8 cellular contexts compared by ENCODE assay signal in the genomic region with DNA sequence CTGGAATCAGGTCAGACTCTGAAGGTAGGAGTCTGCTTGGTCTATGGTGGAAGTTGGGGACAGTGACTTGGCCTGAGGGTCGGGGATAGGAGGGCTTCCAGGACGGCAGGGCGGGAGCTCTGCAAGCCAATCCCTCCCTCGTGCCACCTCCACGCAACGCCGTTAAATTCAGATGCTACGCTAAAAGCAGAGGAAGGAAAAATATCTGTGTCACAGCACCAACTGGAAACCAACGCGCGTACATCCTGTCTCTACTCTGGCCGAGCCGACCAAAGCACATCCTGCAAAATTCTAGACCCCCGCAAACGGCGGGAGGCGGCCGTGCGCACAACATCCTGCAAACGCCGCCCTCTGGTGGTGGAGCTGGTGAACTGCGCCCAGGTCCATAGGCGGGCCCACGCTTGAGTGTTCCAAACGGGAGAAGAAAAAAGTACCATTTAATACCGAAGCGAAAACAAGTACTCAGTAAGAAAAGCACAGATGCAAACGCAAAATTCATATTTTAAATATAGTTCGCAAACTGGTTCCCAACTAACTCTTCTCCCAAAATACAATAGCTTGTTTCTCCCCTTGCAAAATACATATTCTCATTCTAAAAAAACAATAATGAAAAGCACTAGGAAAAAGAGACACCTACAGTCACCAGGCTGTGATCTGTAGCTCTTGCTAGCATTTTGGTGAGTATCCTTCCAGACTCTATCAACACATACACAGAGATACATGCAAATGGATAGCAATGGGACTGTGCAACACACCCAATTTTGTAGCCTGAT. TPM values are rescaled to one million over a fixed set of nuclear protein-coding genes. Genes with fewer than 3 reads are reported as not detected.
A peak's percentile ranks its signal among the peaks of the same experiment; 100 is the strongest.
DNase-seq lines count a peak whose midpoint lies in the region; ATAC-seq and TF ChIP-seq lines count a peak whose summit lies in the region.

No MANE protein-coding gene starts in this region.

- peak; percentile 100 for TF ChIP-seq CTCF in type B pancreatic cell (conservative IDR thresholded peaks at IDR 0.05)

- H3K36me3 Mint-ChIP-seq in type B pancreatic cell: no peaks in the 10 kb centered on the region

- no peaks in the 10 kb centered on the region for H3K9me3 Mint-ChIP-seq in type B pancreatic cell

- peaks cover 24% of the 10 kb centered on the region for H3K27me3 Mint-ChIP-seq in type B pancreatic cell

- H3K4me3 ChIP-seq in Jurkat, Clone E6-1 (ENCODE audit: low read length): peak overlapping the region; percentile 49

- H3K27ac Mint-ChIP-seq in type B pancreatic cell: no peak overlapping the region

- intact Hi-C loops in Right ventricle myocardium inferior (cut with DNase I): loop anchor here (1.0 to 2.0 kb wide), 2 partner anchors 106 to 161 kb away; no protein-coding TSS in a partner anchor

- ATAC-seq in GM21528 (IDR thresholded peaks at IDR 0.05; ENCODE audit: low FRiP score, unreplicated experiment) (peak; percentile 92), SK-N-SH treated with all-trans-retinoic acid at 6 μM for 48 hours (peak; percentile 93), Right ventricle myocardium inferior (peak; percentile 77)

- H3K4me3 Mint-ChIP-seq in type B pancreatic cell: peak overlapping the region; percentile 77

- DNase-seq in DMS53 (lab: John Stamatoyannopoulos, UW) (peak; percentile 76), Right ventricle myocardium inferior (ENCODE audit: missing footprints) (peak; percentile 89), pons (ENCODE audit: low spot score) (peak; percentile 51), type B pancreatic cell (ENCODE audit: extremely low spot score, unreplicated experiment) (peak; percentile 88)
- DNase-seq in Jurkat, Clone E6-1 (ENCODE audit: low read depth, low spot score): peak; percentile 84
- DNase-seq in activated naive CD4-positive, alpha-beta T cell treated with anti-CD3 and anti-CD28 coated beads, Interleukin-2, amount 50 U/mL, for 16 hours: peak; percentile 68

- peaks cover 4% of the 10 kb centered on the region for H3K4me1 Mint-ChIP-seq in type B pancreatic cell (ENCODE audit: unreplicated experiment)

TF ChIP-seq in SK-N-SH treated with all-trans-retinoic acid at 6 μM for 48 hours, 23 proteins besides CTCF, POLR2A, EP300 and RAD21:
- no peak for TF ChIP-seq ZNF8 (CRISPR knock-in tag; IDR thresholded peaks at IDR 0.05)
- TF ChIP-seq GLIS3 (CRISPR knock-in tag; IDR thresholded peaks at IDR 0.05): no peak
- no peak for TF ChIP-seq ESRRG (CRISPR knock-in tag; IDR thresholded peaks at IDR 0.05)
- no peak for TF ChIP-seq ZNF70 (CRISPR knock-in tag; IDR thresholded peaks at IDR 0.05)
- TF ChIP-seq, protein P1, sequence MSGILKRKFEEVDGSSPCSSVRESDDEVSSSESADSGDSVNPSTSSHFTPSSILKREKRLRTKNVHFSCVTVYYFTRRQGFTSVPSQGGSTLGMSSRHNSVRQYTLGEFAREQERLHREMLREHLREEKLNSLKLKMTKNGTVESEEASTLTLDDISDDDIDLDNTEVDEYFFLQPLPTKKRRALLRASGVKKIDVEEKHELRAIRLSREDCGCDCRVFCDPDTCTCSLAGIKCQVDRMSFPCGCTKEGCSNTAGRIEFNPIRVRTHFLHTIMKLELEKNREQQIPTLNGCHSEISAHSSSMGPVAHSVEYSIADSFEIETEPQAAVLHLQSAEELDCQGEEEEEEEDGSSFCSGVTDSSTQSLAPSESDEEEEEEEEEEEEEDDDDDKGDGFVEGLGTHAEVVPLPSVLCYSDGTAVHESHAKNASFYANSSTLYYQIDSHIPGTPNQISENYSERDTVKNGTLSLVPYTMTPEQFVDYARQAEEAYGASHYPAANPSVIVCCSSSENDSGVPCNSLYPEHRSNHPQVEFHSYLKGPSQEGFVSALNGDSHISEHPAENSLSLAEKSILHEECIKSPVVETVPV (CRISPR knock-in tag; IDR thresholded peaks at IDR 0.05): no peak
- TF ChIP-seq, protein P2, sequence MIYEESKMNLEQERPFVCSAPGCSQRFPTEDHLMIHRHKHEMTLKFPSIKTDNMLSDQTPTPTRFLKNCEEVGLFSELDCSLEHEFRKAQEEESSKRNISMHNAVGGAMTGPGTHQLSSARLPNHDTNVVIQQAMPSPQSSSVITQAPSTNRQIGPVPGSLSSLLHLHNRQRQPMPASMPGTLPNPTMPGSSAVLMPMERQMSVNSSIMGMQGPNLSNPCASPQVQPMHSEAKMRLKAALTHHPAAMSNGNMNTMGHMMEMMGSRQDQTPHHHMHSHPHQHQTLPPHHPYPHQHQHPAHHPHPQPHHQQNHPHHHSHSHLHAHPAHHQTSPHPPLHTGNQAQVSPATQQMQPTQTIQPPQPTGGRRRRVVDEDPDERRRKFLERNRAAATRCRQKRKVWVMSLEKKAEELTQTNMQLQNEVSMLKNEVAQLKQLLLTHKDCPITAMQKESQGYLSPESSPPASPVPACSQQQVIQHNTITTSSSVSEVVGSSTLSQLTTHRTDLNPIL (CRISPR knock-in tag; IDR thresholded peaks at IDR 0.05; ENCODE audit: low read depth): no peak
- TF ChIP-seq SNAI2 (CRISPR knock-in tag; IDR thresholded peaks at IDR 0.05): no peak
- TF ChIP-seq, protein P3, sequence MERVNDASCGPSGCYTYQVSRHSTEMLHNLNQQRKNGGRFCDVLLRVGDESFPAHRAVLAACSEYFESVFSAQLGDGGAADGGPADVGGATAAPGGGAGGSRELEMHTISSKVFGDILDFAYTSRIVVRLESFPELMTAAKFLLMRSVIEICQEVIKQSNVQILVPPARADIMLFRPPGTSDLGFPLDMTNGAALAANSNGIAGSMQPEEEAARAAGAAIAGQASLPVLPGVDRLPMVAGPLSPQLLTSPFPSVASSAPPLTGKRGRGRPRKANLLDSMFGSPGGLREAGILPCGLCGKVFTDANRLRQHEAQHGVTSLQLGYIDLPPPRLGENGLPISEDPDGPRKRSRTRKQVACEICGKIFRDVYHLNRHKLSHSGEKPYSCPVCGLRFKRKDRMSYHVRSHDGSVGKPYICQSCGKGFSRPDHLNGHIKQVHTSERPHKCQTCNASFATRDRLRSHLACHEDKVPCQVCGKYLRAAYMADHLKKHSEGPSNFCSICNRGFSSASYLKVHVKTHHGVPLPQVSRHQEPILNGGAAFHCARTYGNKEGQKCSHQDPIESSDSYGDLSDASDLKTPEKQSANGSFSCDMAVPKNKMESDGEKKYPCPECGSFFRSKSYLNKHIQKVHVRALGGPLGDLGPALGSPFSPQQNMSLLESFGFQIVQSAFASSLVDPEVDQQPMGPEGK (CRISPR knock-in tag; IDR thresholded peaks at IDR 0.05; ENCODE audit: borderline replicate concordance): no peak
- no peak for TF ChIP-seq ZNF565 (CRISPR knock-in tag; conservative IDR thresholded peaks at IDR 0.05; ENCODE audit: low read depth)
- no peak for TF ChIP-seq ZC3H10 (CRISPR knock-in tag; IDR thresholded peaks at IDR 0.05)
- TF ChIP-seq CSDC2 (CRISPR knock-in tag; IDR thresholded peaks at IDR 0.05): no peak
- no peak for TF ChIP-seq RARB (CRISPR knock-in tag; IDR thresholded peaks at IDR 0.05)
- no peak for TF ChIP-seq TOX (CRISPR knock-in tag; IDR thresholded peaks at IDR 0.05; ENCODE audit: borderline replicate concordance)
- no peak for TF ChIP-seq OSR1 (CRISPR knock-in tag; IDR thresholded peaks at IDR 0.05)
- TF ChIP-seq ZFP3 (CRISPR knock-in tag; IDR thresholded peaks at IDR 0.05): no peak
- no peak for TF ChIP-seq ISL1 (CRISPR knock-in tag; IDR thresholded peaks at IDR 0.05)
- TF ChIP-seq PPARA (CRISPR knock-in tag; IDR thresholded peaks at IDR 0.05; ENCODE audit: borderline replicate concordance): no peak
- TF ChIP-seq, protein P4, sequence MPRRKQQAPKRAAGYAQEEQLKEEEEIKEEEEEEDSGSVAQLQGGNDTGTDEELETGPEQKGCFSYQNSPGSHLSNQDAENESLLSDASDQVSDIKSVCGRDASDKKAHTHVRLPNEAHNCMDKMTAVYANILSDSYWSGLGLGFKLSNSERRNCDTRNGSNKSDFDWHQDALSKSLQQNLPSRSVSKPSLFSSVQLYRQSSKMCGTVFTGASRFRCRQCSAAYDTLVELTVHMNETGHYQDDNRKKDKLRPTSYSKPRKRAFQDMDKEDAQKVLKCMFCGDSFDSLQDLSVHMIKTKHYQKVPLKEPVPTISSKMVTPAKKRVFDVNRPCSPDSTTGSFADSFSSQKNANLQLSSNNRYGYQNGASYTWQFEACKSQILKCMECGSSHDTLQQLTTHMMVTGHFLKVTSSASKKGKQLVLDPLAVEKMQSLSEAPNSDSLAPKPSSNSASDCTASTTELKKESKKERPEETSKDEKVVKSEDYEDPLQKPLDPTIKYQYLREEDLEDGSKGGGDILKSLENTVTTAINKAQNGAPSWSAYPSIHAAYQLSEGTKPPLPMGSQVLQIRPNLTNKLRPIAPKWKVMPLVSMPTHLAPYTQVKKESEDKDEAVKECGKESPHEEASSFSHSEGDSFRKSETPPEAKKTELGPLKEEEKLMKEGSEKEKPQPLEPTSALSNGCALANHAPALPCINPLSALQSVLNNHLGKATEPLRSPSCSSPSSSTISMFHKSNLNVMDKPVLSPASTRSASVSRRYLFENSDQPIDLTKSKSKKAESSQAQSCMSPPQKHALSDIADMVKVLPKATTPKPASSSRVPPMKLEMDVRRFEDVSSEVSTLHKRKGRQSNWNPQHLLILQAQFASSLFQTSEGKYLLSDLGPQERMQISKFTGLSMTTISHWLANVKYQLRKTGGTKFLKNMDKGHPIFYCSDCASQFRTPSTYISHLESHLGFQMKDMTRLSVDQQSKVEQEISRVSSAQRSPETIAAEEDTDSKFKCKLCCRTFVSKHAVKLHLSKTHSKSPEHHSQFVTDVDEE (CRISPR knock-in tag; IDR thresholded peaks at IDR 0.05): no peak
- TF ChIP-seq BACH2 (CRISPR knock-in tag; IDR thresholded peaks at IDR 0.05; ENCODE audit: borderline replicate concordance): no peak
- TF ChIP-seq, protein P5, sequence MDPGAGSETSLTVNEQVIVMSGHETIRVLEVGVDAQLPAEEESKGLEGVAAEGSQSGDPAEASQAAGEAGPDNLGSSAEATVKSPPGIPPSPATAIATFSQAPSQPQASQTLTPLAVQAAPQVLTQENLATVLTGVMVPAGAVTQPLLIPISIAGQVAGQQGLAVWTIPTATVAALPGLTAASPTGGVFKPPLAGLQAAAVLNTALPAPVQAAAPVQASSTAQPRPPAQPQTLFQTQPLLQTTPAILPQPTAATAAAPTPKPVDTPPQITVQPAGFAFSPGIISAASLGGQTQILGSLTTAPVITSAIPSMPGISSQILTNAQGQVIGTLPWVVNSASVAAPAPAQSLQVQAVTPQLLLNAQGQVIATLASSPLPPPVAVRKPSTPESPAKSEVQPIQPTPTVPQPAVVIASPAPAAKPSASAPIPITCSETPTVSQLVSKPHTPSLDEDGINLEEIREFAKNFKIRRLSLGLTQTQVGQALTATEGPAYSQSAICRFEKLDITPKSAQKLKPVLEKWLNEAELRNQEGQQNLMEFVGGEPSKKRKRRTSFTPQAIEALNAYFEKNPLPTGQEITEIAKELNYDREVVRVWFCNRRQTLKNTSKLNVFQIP (CRISPR knock-in tag; IDR thresholded peaks at IDR 0.05; ENCODE audit: borderline replicate concordance, low read depth): no peak

RNA-seq across cellular contexts. Expression of a gene that starts 45.7 kb away (rescaled TPM):
- 2.5 TPM for polyA plus RNA-seq in Jurkat, Clone E6-1 (2012; ENCODE audit: insufficient read depth, insufficient read length)
- 20.8 TPM for total RNA-seq in Right ventricle myocardium inferior
- 9.6 and 11.0 TPM in 2 replicates for total RNA-seq in type B pancreatic cell (ENCODE audit: low replicate concordance)

Comparison
In these comparisons a context has a peak if more than half of its experiments do, and no peak if none do; other contexts are left out.
1. Peak in every context shown above with its lines: DNase-seq, ATAC-seq and H3K4me3 ChIP-seq.